11 cellular contexts compared by ENCODE assay signal in genomic region chr12:126093911-126094310, GRCh38.
DNase-seq lines count a peak whose midpoint lies in the region; TF ChIP-seq lines count a peak whose summit lies in the region.
"Had no signal": no experiment of that assay in that cellular context is flagged by ENCODE, and none has a peak within 500 bp of the region (broad histone marks: within the 10 kb centered on the region; RNA-seq: fewer than 3 reads in every experiment).

No MANE protein-coding gene starts in this region.

- H3K4me1 ChIP-seq in NT2/D1 (ENCODE audit: insufficient read depth, insufficient read length) (no peaks in the 10 kb centered on the region), esophagus muscularis mucosa (no peaks in the 10 kb centered on the region), neuronal stem cell (ENCODE audit: control insufficient read depth in 2 of 2, insufficient read depth in 1 of 2, low read depth in 1 of 2, low read length in 2 of 2) (no peaks in the 10 kb centered on the region)

- TF ChIP-seq POLR2A in esophagus muscularis mucosa (IDR thresholded peaks at IDR 0.05; ENCODE audit: low read depth), result no peak

- no peaks in the 10 kb centered on the region for H3K36me3 Mint-ChIP-seq in progenitor cell of endocrine pancreas (ENCODE audit: insufficient read depth)
- no peaks in the 10 kb centered on the region for H3K36me3 Mint-ChIP-seq in osteocyte (ENCODE audit: unreplicated experiment)

- H2BK120ac ChIP-seq in neuronal stem cell (ENCODE audit: low read depth, low read length), result no peak overlapping the region

- H3K18ac ChIP-seq in neuronal stem cell (ENCODE audit: low read length), result no peak overlapping the region

- no peak overlapping the region for H4K8ac ChIP-seq in neuronal stem cell (ENCODE audit: low read depth, low read length)

- H3K9ac ChIP-seq in NT2/D1 (ENCODE audit: insufficient read length, low read depth), result no peak overlapping the region
- H3K9ac ChIP-seq in neuronal stem cell (ENCODE audit: low read depth, low read length, poor library complexity), result no peak overlapping the region

- 91% methylated on average over 1 of the region's 1 CpG for WGBS in esophagus muscularis mucosa
- no CpG with 5 or more reads among the region's 1 CpG for WGBS in neuronal stem cell (ENCODE audit: extremely low coverage in 2 of 2, insufficient read length in 2 of 2, insufficient replicate concordance in 1 of 2), 2 donors

- peaks cover 3% of the 10 kb centered on the region for H3K9me3 Mint-ChIP-seq in progenitor cell of endocrine pancreas (ENCODE audit: low read depth)
- peaks cover 45% of the 10 kb centered on the region for H3K9me3 Mint-ChIP-seq in osteocyte (ENCODE audit: unreplicated experiment)

- H3K23ac ChIP-seq in neuronal stem cell (ENCODE audit: low read depth, low read length, poor library complexity), result no peak overlapping the region

- H3K27ac ChIP-seq in esophagus muscularis mucosa (replicated peaks in 1 of 4) (no peak overlapping the region), neuronal stem cell (replicated peaks; ENCODE audit: low read length) (no peak overlapping the region)

- no peak overlapping the region for H2BK12ac ChIP-seq in neuronal stem cell (ENCODE audit: low read length)

- no peaks in the 10 kb centered on the region for H3K79me1 ChIP-seq in neuronal stem cell (ENCODE audit: low read depth, low read length)

- H2BK5ac ChIP-seq in neuronal stem cell (ENCODE audit: low read length), result no peak overlapping the region

- H3K4me1 Mint-ChIP-seq in progenitor cell of endocrine pancreas (ENCODE audit: low read depth) (no peaks in the 10 kb centered on the region), osteocyte (ENCODE audit: unreplicated experiment) (no peaks in the 10 kb centered on the region)
- H3K4me1 Mint-ChIP-seq: stimulated activated naive CD8-positive, alpha-beta T cell treated with anti-CD3 and anti-CD28 coated beads, Interleukin-15, amount 100 ng/mL, for 72 hours had no signal

- no peaks in the 10 kb centered on the region for H3K27me3 ChIP-seq in H7 (ENCODE audit: control insufficient read depth, insufficient read depth, low read length)
- H3K27me3 ChIP-seq in NT2/D1 (ENCODE audit: insufficient read depth, insufficient read length), result no peaks in the 10 kb centered on the region
- peaks cover 0 to 5% (median 0%) of the 10 kb centered on the region in 4 donors for H3K27me3 ChIP-seq in esophagus muscularis mucosa
- H3K27me3 ChIP-seq in neuronal stem cell (ENCODE audit: control insufficient read depth in 3 of 3, insufficient read depth in 3 of 3, low read depth in 1 of 3, low read length in 3 of 3), result no peaks in the 10 kb centered on the region

- no peak overlapping the region for H4K91ac ChIP-seq in neuronal stem cell (ENCODE audit: low read depth, low read length, poor library complexity)

- H3K9me3 ChIP-seq in NT2/D1 (ENCODE audit: insufficient read depth, low read length) (no peaks in the 10 kb centered on the region), esophagus muscularis mucosa (no peaks in the 10 kb centered on the region), neuronal stem cell (replicated peaks in 1 of 2; ENCODE audit: control insufficient read depth in 2 of 2, insufficient read depth in 1 of 2, low read depth in 1 of 2, low read length in 2 of 2) (no peaks in the 10 kb centered on the region)

- TF ChIP-seq CTCF in esophagus muscularis mucosa (IDR thresholded peaks at IDR 0.05), result no peak
- TF ChIP-seq CTCF in progenitor cell of endocrine pancreas (IDR thresholded peaks at IDR 0.05; ENCODE audit: unreplicated experiment), result no peak
- no peak for TF ChIP-seq CTCF in osteocyte (IDR thresholded peaks at IDR 0.05)

- TF ChIP-seq EP300 in esophagus muscularis mucosa (IDR thresholded peaks at IDR 0.05), result no peak

- H3K14ac ChIP-seq in neuronal stem cell (ENCODE audit: low read length), result no peak overlapping the region

- no peak overlapping the region for H2AK5ac ChIP-seq in neuronal stem cell (ENCODE audit: low read depth, low read length)

- H3K27ac Mint-ChIP-seq in progenitor cell of endocrine pancreas (no peak overlapping the region), osteocyte (ENCODE audit: unreplicated experiment) (no peak overlapping the region)
- H3K27ac Mint-ChIP-seq: stimulated activated naive CD8-positive, alpha-beta T cell treated with anti-CD3 and anti-CD28 coated beads, Interleukin-15, amount 100 ng/mL, for 72 hours had no signal

- H3K4me3 Mint-ChIP-seq in progenitor cell of endocrine pancreas (ENCODE audit: low read depth), result no peak overlapping the region
- no peak overlapping the region for H3K4me3 Mint-ChIP-seq in osteocyte (ENCODE audit: unreplicated experiment)
- H3K4me3 Mint-ChIP-seq: stimulated activated naive CD8-positive, alpha-beta T cell treated with anti-CD3 and anti-CD28 coated beads, Interleukin-15, amount 100 ng/mL, for 72 hours had no signal

- H3K4me2 ChIP-seq in neuronal stem cell (ENCODE audit: insufficient read depth, low read length, poor library complexity, severe bottlenecking), result no peak overlapping the region

- no peak overlapping the region for H2AFZ ChIP-seq in neuronal stem cell (ENCODE audit: low read length)

- H2BK15ac ChIP-seq in neuronal stem cell (ENCODE audit: low read length), result no peak overlapping the region

- DNase-seq in H7 (peak; percentile 71), NT2/D1 (ENCODE audit: low read depth, low spot score) (peak; percentile 39), esophagus muscularis mucosa (ENCODE audit: extremely low spot score) (peak; percentile 70), neuronal stem cell (ENCODE audit: low spot score) (peak; percentile 33), progenitor cell of endocrine pancreas (ENCODE audit: low spot score, unreplicated experiment) (no peak), osteocyte (ENCODE audit: extremely low spot score, unreplicated experiment) (no peak)
- DNase-seq in stimulated activated naive CD4-positive, alpha-beta T cell treated with Interleukin-2 at 50 U/mL for 16 hours (lab: John Stamatoyannopoulos, UW), result no peak
- DNase-seq: activated CD8-positive, alpha-beta memory T cell treated with anti-CD3 and anti-CD28 coated beads for 24 hours; mesenchymal stem cell; stimulated activated CD4-positive, alpha-beta T cell treated with anti-CD3 and anti-CD28 coated beads, Interleukin-4, amount 100 ng/mL, for 4 hours; stimulated activated naive CD8-positive, alpha-beta T cell treated with anti-CD3 and anti-CD28 coated beads, Interleukin-15, amount 100 ng/mL, for 72 hours had no signal

- H3K27me3 Mint-ChIP-seq in progenitor cell of endocrine pancreas (peaks cover 73% of the 10 kb centered on the region), osteocyte (ENCODE audit: unreplicated experiment) (no peaks in the 10 kb centered on the region)
- H3K27me3 Mint-ChIP-seq: stimulated activated naive CD8-positive, alpha-beta T cell treated with anti-CD3 and anti-CD28 coated beads, Interleukin-15, amount 100 ng/mL, for 72 hours had no signal

- H3K36me3 ChIP-seq in H7 (replicated peaks; ENCODE audit: control insufficient read depth, insufficient read depth, low read length), result no peaks in the 10 kb centered on the region
- H3K36me3 ChIP-seq in NT2/D1 (ENCODE audit: insufficient read depth, insufficient read length, low read length), result no peaks in the 10 kb centered on the region
- no peaks in the 10 kb centered on the region for H3K36me3 ChIP-seq in esophagus muscularis mucosa
- no peaks in the 10 kb centered on the region for H3K36me3 ChIP-seq in neuronal stem cell (replicated peaks in 1 of 2; ENCODE audit: control insufficient read depth in 2 of 2, insufficient read depth in 2 of 2, low read length in 2 of 2)

- intact Hi-C loops in esophagus muscularis mucosa (cut with DNase I), result no loop called here

- no peak overlapping the region for H3K4ac ChIP-seq in neuronal stem cell (ENCODE audit: low read length)

- H3K4me3 ChIP-seq in H7 (ENCODE audit: insufficient read depth, low read depth, low read length) (no peak overlapping the region), NT2/D1 (ENCODE audit: insufficient read length, low read depth) (no peak overlapping the region), esophagus muscularis mucosa (no peak overlapping the region), neuronal stem cell (ENCODE audit: low read length in 2 of 2) (no peak overlapping the region)

Comparison
In these comparisons a context has a peak if more than half of its experiments do, and no peak if none do; other contexts are left out.
1. DNase-seq: peak in H7 (single experiment), NT2/D1 (single experiment), esophagus muscularis mucosa (single experiment) and neuronal stem cell (single experiment); none in progenitor cell of endocrine pancreas (single experiment), stimulated activated naive CD4-positive, alpha-beta T cell treated with Interleukin-2 at 50 U/mL for 16 hours (single experiment) and osteocyte (single experiment).